9 cellular contexts compared by ENCODE assay signal in the genomic region with DNA sequence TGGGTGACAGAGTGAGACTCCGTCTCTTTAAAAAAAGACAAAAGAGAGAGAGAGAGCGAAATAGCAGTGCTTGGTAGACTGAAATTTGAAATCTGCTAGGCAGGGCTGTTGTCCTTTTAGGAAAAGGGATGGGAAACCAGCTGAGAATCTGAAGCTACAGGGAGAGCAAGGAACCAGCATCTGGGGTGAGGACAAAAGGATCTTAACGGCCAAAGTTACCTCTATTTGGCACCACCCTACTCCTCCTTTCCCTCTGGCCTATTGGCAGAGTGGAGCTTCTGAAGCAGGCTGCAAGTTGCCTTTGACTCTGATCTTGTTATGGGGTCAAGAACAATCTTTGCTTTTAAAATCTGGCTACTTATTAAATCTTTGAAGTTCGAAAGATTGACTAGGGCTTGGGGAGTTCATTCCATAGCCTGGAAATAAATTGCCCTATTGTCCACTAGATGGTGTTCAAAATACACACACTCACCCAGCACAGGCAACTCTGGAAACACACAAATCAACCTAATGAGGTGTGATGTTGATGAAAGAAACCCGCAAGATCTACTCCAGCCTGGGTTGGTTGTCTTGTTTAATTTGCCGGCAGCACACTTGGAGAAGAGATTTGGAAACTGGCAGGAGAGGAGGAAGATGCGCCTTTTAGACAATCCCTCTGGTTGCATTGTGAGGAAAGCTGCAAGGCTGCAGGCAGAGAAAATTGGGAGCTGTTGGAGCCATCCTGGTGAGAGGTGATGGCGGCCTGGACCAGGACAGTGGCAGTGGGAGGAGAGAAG. TPM values are rescaled to one million over a fixed set of nuclear protein-coding genes. Genes with fewer than 3 reads are reported as not detected.
DNase-seq lines count a peak whose midpoint lies in the region; ATAC-seq, FAIRE-seq and TF ChIP-seq lines count a peak whose summit lies in the region.
"Had no signal": no experiment of that assay in that cellular context is flagged by ENCODE, and none has a peak within 500 bp of the region (broad histone marks: within the 10 kb centered on the region; RNA-seq: fewer than 3 reads in every experiment).

No MANE protein-coding gene starts in this region.

- peak; percentile 62 to 75 for TF ChIP-seq CTCF in GM23338 (conservative IDR thresholded peaks at IDR 0.05; ENCODE audit: low read depth in 2 of 2)
- TF ChIP-seq CTCF in astrocyte (IDR thresholded peaks at IDR 0.05; ENCODE audit: insufficient read depth, low read depth, low read length): peak; percentile 67
- peak in 4 of 6 experiments; percentile 10 to 55 (median 50) for TF ChIP-seq CTCF in thyroid gland (IDR thresholded peaks at IDR 0.05)

- WGBS in thyroid gland, 2 donors: 62 to 63% methylated on average over 8 of the region's 8 CpGs

- peak; percentile 65 for ATAC-seq in GM23338
- ATAC-seq in GM21528 (IDR thresholded peaks at IDR 0.05; ENCODE audit: low FRiP score, unreplicated experiment): no peak

- H3K27me3 ChIP-seq in GM23338 (ENCODE audit: insufficient read depth) (no peaks in the 10 kb centered on the region), astrocyte (ENCODE audit: insufficient read depth, low read length) (peaks cover 3% of the 10 kb centered on the region), thyroid gland (no peaks in the 10 kb centered on the region)
- H3K27me3 ChIP-seq: SJCRH30 had no signal

- FAIRE-seq in astrocyte (lab: Jason Lieb, UNC): no peak
- peak; percentile 60 for FAIRE-seq in islet of Langerhans (lab: Jason Lieb, UNC)

- H3K27ac ChIP-seq in GM23338 (ENCODE audit: low read depth): no peak overlapping the region
- no peak overlapping the region for H3K27ac ChIP-seq in astrocyte (ENCODE audit: low read depth, low read length)
- no peak overlapping the region for H3K27ac ChIP-seq in thyroid gland
- H3K27ac ChIP-seq: SJCRH30 had no signal

- H3K36me3 ChIP-seq in GM23338 (ENCODE audit: insufficient read depth) (no peaks in the 10 kb centered on the region), astrocyte (ENCODE audit: insufficient read depth, low read length) (no peaks in the 10 kb centered on the region), thyroid gland (no peaks in the 10 kb centered on the region)
- H3K36me3 ChIP-seq: SJCRH30 had no signal

- H3K36me3 Mint-ChIP-seq in GM23338 (ENCODE audit: low read depth) (no peaks in the 10 kb centered on the region), astrocyte (ENCODE audit: low read depth, unreplicated experiment) (peaks cover 4% of the 10 kb centered on the region)

- H3K9me3 Mint-ChIP-seq in GM23338 (no peaks in the 10 kb centered on the region), astrocyte (ENCODE audit: unreplicated experiment) (no peaks in the 10 kb centered on the region)

- H3K27ac Mint-ChIP-seq in GM23338 (no peak overlapping the region), astrocyte (ENCODE audit: unreplicated experiment) (no peak overlapping the region)

- H3K4me1 ChIP-seq in GM23338 (ENCODE audit: insufficient read depth): no peaks in the 10 kb centered on the region
- peaks cover 5% of the 10 kb centered on the region for H3K4me1 ChIP-seq in astrocyte (ENCODE audit: insufficient read depth, low read length)
- peaks cover 0 to 12% of the 10 kb centered on the region in 2 donors for H3K4me1 ChIP-seq in thyroid gland

- no peak overlapping the region for H3K9ac ChIP-seq in astrocyte (ENCODE audit: low read length)

- H3K9me2 ChIP-seq in GM23338 (ENCODE audit: insufficient read depth): no peaks in the 10 kb centered on the region

- DNase-seq in DMS114 treated with DMSO at 0.1 percent for 48 hours (lab: John Stamatoyannopoulos, UW; ENCODE audit: unreplicated experiment) (peak; percentile 55), GM23338 (ENCODE audit: low spot score) (peak; percentile 42), NCI-H345 (lab: John Stamatoyannopoulos, UW) (peak; percentile 43), astrocyte (ENCODE audit: low read depth) (peak; percentile 47), thyroid gland (no peak), NCI-H187 (lab: John Stamatoyannopoulos, UW) (no peak)

- H3F3A ChIP-seq in GM23338 (replicated peaks; ENCODE audit: low read depth): no peaks in the 10 kb centered on the region

- H3K4me3 ChIP-seq in GM23338 (no peak overlapping the region), astrocyte (ENCODE audit: insufficient read depth, low read depth, low read length) (no peak overlapping the region), thyroid gland (replicated peaks in 1 of 3) (no peak overlapping the region)
- H3K4me3 ChIP-seq: SJCRH30 had no signal

- H3K4me2 ChIP-seq in GM23338 (no peak overlapping the region), astrocyte (ENCODE audit: low read length) (no peak overlapping the region)

- intact Hi-C loops in thyroid gland (cut with DNase I): no loop called here

- TF ChIP-seq POLR2A in thyroid gland (IDR thresholded peaks at IDR 0.05): no peak

- H3K79me2 ChIP-seq in GM23338 (replicated peaks; ENCODE audit: insufficient read depth): no peaks in the 10 kb centered on the region
- no peaks in the 10 kb centered on the region for H3K79me2 ChIP-seq in astrocyte (ENCODE audit: insufficient read depth, low read length)

- H3K9me3 ChIP-seq in astrocyte (ENCODE audit: insufficient read depth, low read depth, low read length) (no peaks in the 10 kb centered on the region), thyroid gland (no peaks in the 10 kb centered on the region)
- H3K9me3 ChIP-seq: SJCRH30 had no signal

- H3K4me3 Mint-ChIP-seq in GM23338: no peak overlapping the region
- no peak overlapping the region for H3K4me3 Mint-ChIP-seq in astrocyte (ENCODE audit: unreplicated experiment)

- no peaks in the 10 kb centered on the region for H4K20me1 ChIP-seq in GM23338 (replicated peaks; ENCODE audit: insufficient read depth)
- no peaks in the 10 kb centered on the region for H4K20me1 ChIP-seq in astrocyte (ENCODE audit: insufficient read depth, low read length)

- H3K27me3 Mint-ChIP-seq in GM23338 (ENCODE audit: insufficient read depth, low read depth, poor library complexity): peaks cover 1% of the 10 kb centered on the region
- peaks cover under 1% of the 10 kb centered on the region for H3K27me3 Mint-ChIP-seq in astrocyte (ENCODE audit: low read depth, unreplicated experiment)

- H2AFZ ChIP-seq in GM23338 (peak overlapping the region; percentile 97), astrocyte (ENCODE audit: low read depth, low read length) (no peak overlapping the region)

- H3K4me1 Mint-ChIP-seq in GM23338 (peaks cover 10% of the 10 kb centered on the region), astrocyte (ENCODE audit: low read depth, unreplicated experiment) (peaks cover 7% of the 10 kb centered on the region)

TF ChIP-seq in GM23338, 12 proteins besides CTCF, POLR2A, EP300 and RAD21 (continues in another document):
- TF ChIP-seq ZNF114 (CRISPR knock-in tag; IDR thresholded peaks at IDR 0.05): no peak
- TF ChIP-seq POLR2AphosphoS5 (IDR thresholded peaks at IDR 0.05; ENCODE audit: low read depth): no peak
- TF ChIP-seq EZH2 (IDR thresholded peaks at IDR 0.05; ENCODE audit: low read depth, unreplicated experiment): no peak
- TF ChIP-seq CREB1 (CRISPR knock-in tag; IDR thresholded peaks at IDR 0.05; ENCODE audit: low read depth): no peak

RNA-seq across cellular contexts. Expression of a gene that starts 16.5 kb away (rescaled TPM):
- total RNA-seq in GM23338 (2014; rRNA removed; shearing (Covaris generic)): 603 and 877 TPM in 2 replicates
- 1,061 and 1,082 TPM in 2 replicates for polyA plus RNA-seq in GM23338 (2016; fragmentation: Nextera tagmentation; extraction: Ambion mirVana)
- 49.8 and 57.8 TPM in 2 replicates for total RNA-seq in astrocyte
- total RNA-seq in thyroid gland: 100 to 1,000 TPM in 2 of 4 donors, 10 to 100 TPM in 2; 47.8 to 103 (median 90.5) TPM

Comparison
In these comparisons a context has a peak if more than half of its experiments do, and no peak if none do; other contexts are left out.
1. DNase-seq: peak in DMS114 treated with DMSO at 0.1 percent for 48 hours (single experiment), GM23338 (single experiment), NCI-H345 (single experiment) and astrocyte (single experiment); none in thyroid gland (0 of 2) and NCI-H187 (0 of 2).
2. Peak in every context shown above with its lines, with median percentiles within 50 percentile points of each other: CTCF ChIP-seq.